16 cellular contexts compared by ENCODE assay signal in genomic region chr5:138944527-138945322, GRCh38.
A peak's percentile ranks its signal among the peaks of the same experiment; 100 is the strongest.
DNase-seq lines count a peak whose midpoint lies in the region; ATAC-seq, FAIRE-seq and TF ChIP-seq lines count a peak whose summit lies in the region.
"Had no signal": no experiment of that assay in that cellular context is flagged by ENCODE, and none has a peak within 500 bp of the region (broad histone marks: within the 10 kb centered on the region; RNA-seq: fewer than 3 reads in every experiment).

No MANE protein-coding gene starts in this region.

- H3K27ac Mint-ChIP-seq in activated CD8-positive, alpha-beta T cell treated with anti-CD3 and anti-CD28 coated beads, Interleukin-2, amount 10 ng/mL, durations not matched to agents 7 days and 5 days = peak overlapping the region; percentile 49
- no peak overlapping the region for H3K27ac Mint-ChIP-seq in activated CD8-positive, alpha-beta T cell treated with anti-CD3 and anti-CD28 coated beads for 36 hours
- H3K27ac Mint-ChIP-seq in activated CD4-positive, alpha-beta T cell treated with anti-CD3 and anti-CD28 coated beads, Interleukin-2, amount 10 ng/mL, durations not matched to agents 7 days and 5 days = no peak overlapping the region
- H3K27ac Mint-ChIP-seq: CD8-positive, alpha-beta T cell had no signal

- DNase-seq in activated CD8-positive, alpha-beta T cell treated with anti-CD3 and anti-CD28 coated beads, Interleukin-2, amount 10 ng/mL, durations not matched to agents 7 days and 5 days = no peak
- DNase-seq in activated CD8-positive, alpha-beta T cell treated with anti-CD3 and anti-CD28 coated beads for 36 hours = no peak
- DNase-seq in caudate nucleus (lab: John Stamatoyannopoulos, UW) = no peak
- DNase-seq in lower lobe of right lung = no peak
- DNase-seq in urothelium cell line (ENCODE audit: low spot score) = peak; percentile 27
- DNase-seq in AG20443 (ENCODE audit: low spot score) = no peak
- no peak for DNase-seq in activated CD4-positive, alpha-beta T cell treated with anti-CD3 and anti-CD28 coated beads, Interleukin-2, amount 10 ng/mL, durations not matched to agents 7 days and 5 days
- no peak for DNase-seq in right cardiac atrium
- DNase-seq: activated CD4-positive, CD25-positive, alpha-beta regulatory T cell treated with anti-CD3 and anti-CD28 coated beads, Interleukin-2, amount 50 U/mL, for 72 hours; activated T-cell treated with anti-CD3 and anti-CD28 coated beads, Interleukin-2, amount 50 U/mL, for 48 hours; amniotic stem cell; CD8-positive, alpha-beta T cell; IMR-90; NCI-H1105; SW 1271 had no signal

- no peak for ATAC-seq in activated CD8-positive, alpha-beta T cell treated with anti-CD3 and anti-CD28 coated beads, Interleukin-2, amount 10 ng/mL, durations not matched to agents 7 days and 5 days
- no peak for ATAC-seq in activated CD8-positive, alpha-beta T cell treated with anti-CD3 and anti-CD28 coated beads for 36 hours
- ATAC-seq in lower lobe of right lung = peak; percentile 8 to 10
- no peak for ATAC-seq in right cardiac atrium
- ATAC-seq: CD8-positive, alpha-beta T cell had no signal

- no peak for TF ChIP-seq CTCF in activated CD8-positive, alpha-beta T cell treated with anti-CD3 and anti-CD28 coated beads for 36 hours (IDR thresholded peaks at IDR 0.05)
- TF ChIP-seq CTCF in lower lobe of right lung (IDR thresholded peaks at IDR 0.05) = no peak

- intact Hi-C loops in activated CD8-positive, alpha-beta T cell treated with anti-CD3 and anti-CD28 coated beads for 36 hours (cut with micrococcal nuclease) = no loop called here
- intact Hi-C loops in lower lobe of right lung (cut with DNase I) (no loop called here), right cardiac atrium (cut with DNase I) (no loop called here)

- no peaks in the 10 kb centered on the region for H3K27me3 Mint-ChIP-seq in activated CD8-positive, alpha-beta T cell treated with anti-CD3 and anti-CD28 coated beads, Interleukin-2, amount 10 ng/mL, durations not matched to agents 7 days and 5 days (ENCODE audit: low read depth)
- no peaks in the 10 kb centered on the region for H3K27me3 Mint-ChIP-seq in activated CD8-positive, alpha-beta T cell treated with anti-CD3 and anti-CD28 coated beads for 36 hours
- H3K27me3 Mint-ChIP-seq in activated CD4-positive, alpha-beta T cell treated with anti-CD3 and anti-CD28 coated beads, Interleukin-2, amount 10 ng/mL, durations not matched to agents 7 days and 5 days = no peaks in the 10 kb centered on the region

- H3K4me1 Mint-ChIP-seq in activated CD8-positive, alpha-beta T cell treated with anti-CD3 and anti-CD28 coated beads, Interleukin-2, amount 10 ng/mL, durations not matched to agents 7 days and 5 days (ENCODE audit: low read depth) = peaks cover 12% of the 10 kb centered on the region
- H3K4me1 Mint-ChIP-seq in activated CD8-positive, alpha-beta T cell treated with anti-CD3 and anti-CD28 coated beads for 36 hours (ENCODE audit: low read depth) = peaks cover 7% of the 10 kb centered on the region
- peaks cover 4% of the 10 kb centered on the region for H3K4me1 Mint-ChIP-seq in activated CD4-positive, alpha-beta T cell treated with anti-CD3 and anti-CD28 coated beads, Interleukin-2, amount 10 ng/mL, durations not matched to agents 7 days and 5 days

- CTCF ChIA-PET in activated CD8-positive, alpha-beta T cell treated with anti-CD3 and anti-CD28 coated beads, Interleukin-2, amount 10 ng/mL, durations not matched to agents 7 days and 5 days (lab: Charles Lee) = no interaction called here
- CTCF ChIA-PET in activated CD8-positive, alpha-beta T cell treated with anti-CD3 and anti-CD28 coated beads for 36 hours (lab: Charles Lee) = no interaction called here
- CTCF ChIA-PET in activated CD4-positive, alpha-beta T cell treated with anti-CD3 and anti-CD28 coated beads, Interleukin-2, amount 10 ng/mL, durations not matched to agents 7 days and 5 days (lab: Charles Lee) = no interaction called here

- WGBS in right cardiac atrium = 79% methylated on average over 23 of the region's 23 CpGs

- no peak overlapping the region for H3K4me3 Mint-ChIP-seq in activated CD8-positive, alpha-beta T cell treated with anti-CD3 and anti-CD28 coated beads, Interleukin-2, amount 10 ng/mL, durations not matched to agents 7 days and 5 days
- no peak overlapping the region for H3K4me3 Mint-ChIP-seq in activated CD8-positive, alpha-beta T cell treated with anti-CD3 and anti-CD28 coated beads for 36 hours
- no peak overlapping the region for H3K4me3 Mint-ChIP-seq in activated CD4-positive, alpha-beta T cell treated with anti-CD3 and anti-CD28 coated beads, Interleukin-2, amount 10 ng/mL, durations not matched to agents 7 days and 5 days
- H3K4me3 Mint-ChIP-seq: CD8-positive, alpha-beta T cell had no signal

- peak overlapping the region; percentile 80 for H3K27ac ChIP-seq in caudate nucleus (ENCODE audit: low read depth, low read length)
- no peak overlapping the region for H3K27ac ChIP-seq in lower lobe of right lung
- H3K27ac ChIP-seq in right cardiac atrium (ENCODE audit: low read length) = no peak overlapping the region
- H3K27ac ChIP-seq: 22Rv1 had no signal

- no peaks in the 10 kb centered on the region for H3K9me3 ChIP-seq in lower lobe of right lung
- H3K9me3 ChIP-seq in right cardiac atrium (ENCODE audit: control insufficient read depth, low read length) = no peaks in the 10 kb centered on the region

- H3K4me3 ChIP-seq in lower lobe of right lung (no peak overlapping the region), right cardiac atrium (ENCODE audit: low read length) (no peak overlapping the region)

- POLR2A ChIA-PET in activated CD8-positive, alpha-beta T cell treated with anti-CD3 and anti-CD28 coated beads, Interleukin-2, amount 10 ng/mL, durations not matched to agents 7 days and 5 days (lab: Charles Lee) = no interaction called here
- POLR2A ChIA-PET in activated CD8-positive, alpha-beta T cell treated with anti-CD3 and anti-CD28 coated beads for 36 hours (lab: Charles Lee) = no interaction called here
- POLR2A ChIA-PET in activated CD4-positive, alpha-beta T cell treated with anti-CD3 and anti-CD28 coated beads, Interleukin-2, amount 10 ng/mL, durations not matched to agents 7 days and 5 days (lab: Charles Lee) = no interaction called here

- H3K27me3 ChIP-seq in lower lobe of right lung (ENCODE audit: low read depth) = no peaks in the 10 kb centered on the region
- no peaks in the 10 kb centered on the region for H3K27me3 ChIP-seq in right cardiac atrium (ENCODE audit: control insufficient read depth, insufficient read depth)

- H3K36me3 Mint-ChIP-seq in activated CD8-positive, alpha-beta T cell treated with anti-CD3 and anti-CD28 coated beads, Interleukin-2, amount 10 ng/mL, durations not matched to agents 7 days and 5 days (ENCODE audit: low read depth) = no peaks in the 10 kb centered on the region
- H3K36me3 Mint-ChIP-seq in activated CD8-positive, alpha-beta T cell treated with anti-CD3 and anti-CD28 coated beads for 36 hours (ENCODE audit: low read depth) = peaks cover 3% of the 10 kb centered on the region
- no peaks in the 10 kb centered on the region for H3K36me3 Mint-ChIP-seq in activated CD4-positive, alpha-beta T cell treated with anti-CD3 and anti-CD28 coated beads, Interleukin-2, amount 10 ng/mL, durations not matched to agents 7 days and 5 days (ENCODE audit: low read depth)

- H3K4me1 ChIP-seq in lower lobe of right lung = peaks cover 4% of the 10 kb centered on the region
- peaks cover 4% of the 10 kb centered on the region for H3K4me1 ChIP-seq in right cardiac atrium (ENCODE audit: control insufficient read depth, insufficient read depth, low read length)

- H3K9me3 Mint-ChIP-seq in activated CD8-positive, alpha-beta T cell treated with anti-CD3 and anti-CD28 coated beads, Interleukin-2, amount 10 ng/mL, durations not matched to agents 7 days and 5 days (ENCODE audit: insufficient read depth) = no peaks in the 10 kb centered on the region
- no peaks in the 10 kb centered on the region for H3K9me3 Mint-ChIP-seq in activated CD8-positive, alpha-beta T cell treated with anti-CD3 and anti-CD28 coated beads for 36 hours
- no peaks in the 10 kb centered on the region for H3K9me3 Mint-ChIP-seq in activated CD4-positive, alpha-beta T cell treated with anti-CD3 and anti-CD28 coated beads, Interleukin-2, amount 10 ng/mL, durations not matched to agents 7 days and 5 days
- H3K9me3 Mint-ChIP-seq: CD8-positive, alpha-beta T cell had no signal

- peaks cover 22% of the 10 kb centered on the region for H3K36me3 ChIP-seq in lower lobe of right lung

- FAIRE-seq in urothelium cell line (lab: Jason Lieb, UNC) = no peak

Comparison
In these comparisons a context has a peak if more than half of its experiments do, and no peak if none do; other contexts are left out.
1. ATAC-seq: peak in lower lobe of right lung (2 of 2); none in activated CD8-positive, alpha-beta T cell treated with anti-CD3 and anti-CD28 coated beads, Interleukin-2, amount 10 ng/mL, durations not matched to agents 7 days and 5 days (single experiment), activated CD8-positive, alpha-beta T cell treated with anti-CD3 and anti-CD28 coated beads for 36 hours (single experiment) and right cardiac atrium (0 of 2).